Comparison of ENCODE assay signal across 8 cellular contexts in the genomic region with DNA sequence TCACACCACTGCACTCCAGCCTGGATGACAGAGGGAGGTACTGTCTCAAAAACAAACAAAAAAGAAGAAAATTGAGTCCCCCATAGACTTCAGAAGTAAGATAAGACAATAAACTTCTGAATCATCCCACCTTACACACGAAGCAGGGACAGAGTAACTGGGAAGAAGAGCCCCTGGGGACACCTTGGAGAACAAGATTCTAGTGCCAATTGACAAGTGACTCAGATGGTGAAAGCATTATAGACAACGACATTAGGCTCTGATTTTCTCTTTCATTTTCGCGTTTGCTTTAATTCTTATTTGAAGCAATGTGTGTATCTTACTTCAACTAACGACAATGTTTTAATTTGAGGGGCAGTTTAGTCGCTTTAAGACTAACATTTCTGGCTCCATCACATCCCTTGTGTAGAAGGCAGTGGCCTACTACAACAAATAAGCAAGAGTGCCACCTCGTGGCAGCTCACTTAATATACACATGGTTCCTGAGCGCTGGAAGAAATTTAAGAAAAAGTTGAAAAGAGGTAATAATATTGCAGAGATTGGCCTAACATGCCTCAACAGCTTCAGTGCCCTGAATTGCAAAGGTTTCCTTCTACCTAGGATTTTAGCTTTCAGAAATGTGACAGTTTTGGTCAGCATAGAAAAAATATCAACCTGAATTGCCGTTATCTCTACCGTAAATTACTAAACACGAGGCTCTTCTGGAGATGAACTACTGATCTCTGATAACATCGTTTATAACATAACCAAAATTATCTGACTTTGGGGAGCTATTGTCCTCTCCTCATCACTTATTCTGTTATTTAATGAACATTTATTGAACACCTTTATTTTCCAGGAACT.
DNase-seq lines count a peak whose midpoint lies in the region; ATAC-seq and FAIRE-seq lines count a peak whose summit lies in the region.

No MANE protein-coding gene starts in this region.

- in situ Hi-C loops in T47D (cut with HindIII; ENCODE audit: low pct_unique_long_range_greater_than_20kb, low sequenced_read_pairs), result no loop called here

- DNase-seq in NK-92 treated with Interleukin-12 subunit alpha and Interleukin-12 subunit beta, amount 100 ng/mL, for 24 hours (lab: John Stamatoyannopoulos, UW), result peak; percentile 38
- no peak for DNase-seq in NK-92 (lab: John Stamatoyannopoulos, UW; ENCODE audit: unreplicated experiment)
- DNase-seq in NCI-H2029 treated with DMSO at 0.1 percent for 48 hours (lab: John Stamatoyannopoulos, UW), result peak; percentile 58
- peak; percentile 8 for DNase-seq in UCSD-AML1 (lab: John Stamatoyannopoulos, UW; ENCODE audit: unreplicated experiment)
- peak; percentile 11 to 58 for DNase-seq in T47D (ENCODE audit: low read depth in 1 of 2, low spot score in 1 of 2)
- peak; percentile 52 for DNase-seq in stimulated activated CD4-positive, alpha-beta T cell treated with anti-CD3 and anti-CD28 coated beads, Interleukin-1b, Interleukin-23, amount 100 ng/mL, for 48 hours

- ATAC-seq in HG02852 (IDR thresholded peaks at IDR 0.05; ENCODE audit: unreplicated experiment), result peak; percentile 75

- FAIRE-seq in islet of Langerhans (lab: Jason Lieb, UNC), result peak; percentile 76
